8 cellular contexts compared by ENCODE assay signal in the genomic region with DNA sequence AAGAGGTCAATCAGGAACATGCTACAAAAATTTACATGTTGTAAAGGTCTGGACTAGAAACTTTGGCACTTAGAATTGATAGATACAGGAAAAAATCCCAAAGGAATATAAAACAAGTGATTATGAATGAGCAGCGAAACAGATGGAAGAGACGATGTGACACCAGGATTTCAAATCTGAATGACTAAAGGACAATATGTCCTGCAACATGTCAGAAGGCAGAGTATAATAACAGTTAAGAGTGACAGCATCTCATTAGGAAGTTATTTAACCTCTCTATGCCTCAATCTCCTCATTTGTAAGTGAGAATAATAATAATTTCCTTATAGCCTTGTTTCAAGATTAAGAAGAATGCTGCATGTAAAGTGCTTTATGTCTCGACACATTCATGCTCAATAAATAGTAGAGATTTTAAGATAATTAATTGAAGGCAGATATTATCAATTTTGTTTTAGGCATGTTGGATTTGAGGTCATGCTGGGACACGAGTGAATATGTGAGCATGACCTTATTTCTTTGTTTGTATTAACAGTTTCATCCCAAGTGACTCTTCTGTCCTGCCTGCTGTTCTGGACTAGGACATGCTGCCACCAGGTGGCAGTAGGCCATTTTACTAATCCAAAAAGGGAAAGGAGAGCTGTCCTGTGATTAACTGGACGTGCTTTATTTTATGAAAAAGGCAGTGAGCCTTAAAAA. TPM values are rescaled to one million over a fixed set of nuclear protein-coding genes. Genes with fewer than 3 reads are reported as not detected.
DNase-seq lines count a peak whose midpoint lies in the region; ATAC-seq and TF ChIP-seq lines count a peak whose summit lies in the region.

No MANE protein-coding gene starts in this region.

- H2AK5ac ChIP-seq in mesendoderm (ENCODE audit: low read length): no peak overlapping the region

- H3K4me3 ChIP-seq in AG04449 (ENCODE audit: low read depth, low read length) (no peak overlapping the region), endodermal cell (ENCODE audit: low read length) (no peak overlapping the region), mesendoderm (ENCODE audit: low read length) (no peak overlapping the region)

- no peak overlapping the region for H2BK5ac ChIP-seq in mesendoderm (ENCODE audit: low read length)

- no peaks in the 10 kb centered on the region for H3K36me3 ChIP-seq in endodermal cell (ENCODE audit: control insufficient read depth, insufficient read depth, low read length)
- H3K36me3 ChIP-seq in mesendoderm (ENCODE audit: control insufficient read depth, insufficient read depth, low read length): no peaks in the 10 kb centered on the region

- H3K27ac Mint-ChIP-seq in endodermal cell: no peak overlapping the region

- no peak overlapping the region for H2BK120ac ChIP-seq in mesendoderm (ENCODE audit: low read depth, low read length)

- no peak overlapping the region for H3K23ac ChIP-seq in mesendoderm (ENCODE audit: low read length)

- no peak overlapping the region for H3K18ac ChIP-seq in mesendoderm (ENCODE audit: low read length)

- H3K9me3 Mint-ChIP-seq in endodermal cell: no peaks in the 10 kb centered on the region

- CTCF ChIA-PET in AG04449 (lab: Yijun Ruan, JAX): interaction anchor here (0.6 to 7.8 kb wide), 23 partner anchors 10 to 206 kb away, joined by 3 to 122 read pairs (median 4); a partner anchor contains a TSS

- H3K56ac ChIP-seq in mesendoderm (ENCODE audit: low read length): no peak overlapping the region

- H3K4me2 ChIP-seq in mesendoderm (ENCODE audit: low read length): no peak overlapping the region

- no peak overlapping the region for H3K4ac ChIP-seq in mesendoderm (ENCODE audit: low read depth, low read length)

- H3K27me3 Mint-ChIP-seq in endodermal cell (ENCODE audit: insufficient read depth): no peaks in the 10 kb centered on the region

- H3K79me2 ChIP-seq in mesendoderm (ENCODE audit: control insufficient read depth, insufficient read depth, low read length): no peaks in the 10 kb centered on the region

- POLR2A ChIA-PET in AG04449 (lab: Yijun Ruan, JAX): no interaction called here

- H3K4me3 Mint-ChIP-seq in endodermal cell: no peak overlapping the region

- in situ Hi-C loops in GM13977 (cut with MboI; ENCODE audit: low pct_unique_long_range_greater_than_20kb, low sequenced_read_pairs, unreplicated experiment): loop anchor here (5.0 kb wide), 1 partner anchor 87 kb away; no protein-coding TSS in a partner anchor

- 73 to 79% methylated on average over 3 to 4 of the region's 5 CpGs for WGBS in endodermal cell (ENCODE audit: insufficient coverage in 1 of 2, insufficient read length in 1 of 2), 2 experiments
- no CpG with 5 or more reads among the region's 5 CpGs for WGBS in mesendoderm (ENCODE audit: extremely low coverage, insufficient coverage, low lambda C conversion rate)

- H4K8ac ChIP-seq in mesendoderm (ENCODE audit: low read depth, low read length): no peak overlapping the region

- TF ChIP-seq CTCF in AG04449 (IDR thresholded peaks at IDR 0.05; ENCODE audit: insufficient read depth, low read length, missing control alignments) (peak; percentile 75), GM13977 (IDR thresholded peaks at IDR 0.05; ENCODE audit: extremely low read depth, insufficient read depth, missing control alignments) (peak; percentile 87), endodermal cell (conservative IDR thresholded peaks at IDR 0.05) (peak; percentile 97)

- DNase-seq in AG04449 (ENCODE audit: low read depth, low spot score) (peak; percentile 12), GM13977 (ENCODE audit: low spot score) (peak; percentile 11), NCI-H446 (lab: John Stamatoyannopoulos, UW) (peak; percentile 63 to 71), endodermal cell (peak; percentile 87), mesendoderm (peak; percentile 72)
- DNase-seq in activated CD4-positive, alpha-beta T cell treated with anti-CD3 and anti-CD28 coated beads, Interleukin-2, amount 50 U/mL, for 1 hour: peak; percentile 42
- DNase-seq in stimulated activated naive CD4-positive, alpha-beta T cell (lab: John Stamatoyannopoulos, UW): peak in 4 of 6 experiments; percentile 4 to 34 (median 12)

- H3K9me3 ChIP-seq in endodermal cell (ENCODE audit: control insufficient read depth, low read length): no peaks in the 10 kb centered on the region

- H3K27me3 ChIP-seq in endodermal cell (ENCODE audit: control insufficient read depth, insufficient read depth, low read length, poor library complexity, severe bottlenecking) (no peaks in the 10 kb centered on the region), mesendoderm (ENCODE audit: insufficient read depth, low read length, poor library complexity) (no peaks in the 10 kb centered on the region)

- H3K9ac ChIP-seq in endodermal cell (ENCODE audit: extremely low read depth, low read length, poor library complexity, severe bottlenecking): no peak overlapping the region
- no peak overlapping the region for H3K9ac ChIP-seq in mesendoderm (ENCODE audit: low read length)

- H3K4me1 Mint-ChIP-seq in endodermal cell: peaks cover 7% of the 10 kb centered on the region

- no peaks in the 10 kb centered on the region for H3K36me3 Mint-ChIP-seq in endodermal cell (ENCODE audit: low read depth)

- H4K5ac ChIP-seq in mesendoderm (ENCODE audit: low read length): no peak overlapping the region

- ATAC-seq in HG03066 (IDR thresholded peaks at IDR 0.05; ENCODE audit: low read depth, unreplicated experiment): peak; percentile 38

- no peak overlapping the region for H2BK15ac ChIP-seq in mesendoderm (replicated peaks; ENCODE audit: low read depth)

- H3K27ac ChIP-seq in endodermal cell (ENCODE audit: low read depth, low read length) (no peak overlapping the region), mesendoderm (ENCODE audit: low read depth, low read length) (no peak overlapping the region)

- H3K79me1 ChIP-seq in mesendoderm (ENCODE audit: low read length): no peaks in the 10 kb centered on the region

- H3K4me1 ChIP-seq in endodermal cell (ENCODE audit: control insufficient read depth, insufficient read depth, low read length): no peaks in the 10 kb centered on the region
- no peaks in the 10 kb centered on the region for H3K4me1 ChIP-seq in mesendoderm (ENCODE audit: control insufficient read depth, low read depth, low read length)

RNA-seq across cellular contexts. Expression of a gene that starts 50.1 kb away (rescaled TPM):
- 1 to 10 TPM; 1.4 to 2.9 TPM for total RNA-seq in endodermal cell
- polyA plus RNA-seq in endodermal cell (2013, experiment 1 of 2): 0.11 TPM
- 0.12 TPM for polyA plus RNA-seq in endodermal cell (2013, experiment 2 of 2)
- polyA plus RNA-seq in mesendoderm (2013, experiment 1 of 2): 0.06 TPM
- polyA plus RNA-seq in mesendoderm (2013, experiment 2 of 2): 0.04 TPM

Comparison
In these comparisons a context has a peak if more than half of its experiments do, and no peak if none do; other contexts are left out.
1. DNase-seq: peak in every context shown above with its lines; median percentile 87 in endodermal cell; 72 in mesendoderm; 67 in NCI-H446; 42 in activated CD4-positive, alpha-beta T cell treated with anti-CD3 and anti-CD28 coated beads, Interleukin-2, amount 50 U/mL, for 1 hour; 12 in AG04449; 12 in stimulated activated naive CD4-positive, alpha-beta T cell; 11 in GM13977.